ENCODE assay signal across 20 cellular contexts in genomic region chr9:136939996-136940525, GRCh38. TPM values are rescaled to one million over a fixed set of nuclear protein-coding genes. Genes with fewer than 3 reads are reported as not detected.
A peak's percentile ranks its signal among the peaks of the same experiment; 100 is the strongest.
DNase-seq lines count a peak whose midpoint lies in the region; ATAC-seq, FAIRE-seq and TF ChIP-seq lines count a peak whose summit lies in the region.
"Had no signal": no experiment of that assay in that cellular context is flagged by ENCODE, and none has a peak within 500 bp of the region (broad histone marks: within the 10 kb centered on the region; RNA-seq: fewer than 3 reads in every experiment).

No MANE protein-coding gene starts in this region.

- H3K27ac ChIP-seq in cingulate gyrus (ENCODE audit: low read depth, low read length) (peak overlapping the region; percentile 85), sigmoid colon (no peak overlapping the region), small intestine (ENCODE audit: low read depth in 1 of 2, low read length in 1 of 2) (no peak overlapping the region)
- H3K27ac ChIP-seq: gastroesophageal sphincter, neural progenitor cell, vagina had no signal

- DNase-seq in C1 segment of cervical spinal cord (lab: John Stamatoyannopoulos, UW) (peak in 12 of 14 donors; percentile 31 to 84 (median 62)), hypothalamus (lab: John Stamatoyannopoulos, UW) (peak in 39 of 51 donors; percentile 18 to 89 (median 71)), sigmoid colon (peak; percentile 63), osteocyte (ENCODE audit: extremely low spot score, unreplicated experiment) (no peak), small intestine (no peak), NCI-H2196 treated with DMSO at 0.1 percent for 48 hours (lab: John Stamatoyannopoulos, UW; ENCODE audit: unreplicated experiment) (no peak)
- DNase-seq: ACHN; activated CD4-positive, alpha-beta T cell treated with anti-CD3 and anti-CD28 coated beads, Interleukin-2, amount 50 U/mL, for 48 hours; CD4-positive, alpha-beta memory T cell; immature natural killer cell; NCI-H82; stimulated activated naive B cell treated with anti-CD40 and anti-IgM and Interleukin-4, amounts not matched to agents 10 μg/mL and 1 μg/mL and 100 μg/mL, for 72 hours had no signal

- H3K36me3 ChIP-seq in sigmoid colon: peaks cover 34 to 55% (median 40%) of the 10 kb centered on the region in 4 donors
- H3K36me3 ChIP-seq in small intestine (ENCODE audit: control insufficient read depth in 2 of 2, insufficient read depth in 2 of 2, low read length in 2 of 2): peaks cover 21 to 23% of the 10 kb centered on the region in 2 donors
- H3K36me3 ChIP-seq: neural progenitor cell had no signal

- peaks cover 3% of the 10 kb centered on the region for H3K4me1 Mint-ChIP-seq in osteocyte (ENCODE audit: unreplicated experiment)

- intact Hi-C loops in sigmoid colon (cut with DNase I): loop anchor here (5.0 kb wide), 1 partner anchor 53 kb away; the partner anchor contains the start of gene TRAF2

- no peaks in the 10 kb centered on the region for H3K27me3 Mint-ChIP-seq in osteocyte (ENCODE audit: unreplicated experiment)
- H3K27me3 Mint-ChIP-seq: CD4-positive, alpha-beta memory T cell; IgD-negative memory B cell; stimulated activated naive B cell treated with anti-CD40 and anti-IgM and Interleukin-4, amounts not matched to agents 10 μg/mL and 1 μg/mL and 100 μg/mL, for 72 hours had no signal

- WGBS in sigmoid colon, 2 donors: 72 to 84% methylated on average over 16 of the region's 16 CpGs
- WGBS in small intestine, 3 donors: 74 to 78% (median 77%) methylated on average over 16 of the region's 16 CpGs

- no peaks in the 10 kb centered on the region for H3K9me3 Mint-ChIP-seq in osteocyte (ENCODE audit: unreplicated experiment)
- H3K9me3 Mint-ChIP-seq: IgD-negative memory B cell; immature natural killer cell; neural progenitor cell; stimulated activated naive B cell treated with anti-CD40 and anti-IgM and Interleukin-4, amounts not matched to agents 10 μg/mL and 1 μg/mL and 100 μg/mL, for 72 hours had no signal

- H3K27ac Mint-ChIP-seq in osteocyte (ENCODE audit: unreplicated experiment): no peak overlapping the region
- H3K27ac Mint-ChIP-seq: immature natural killer cell; neural progenitor cell; stimulated activated naive B cell treated with anti-CD40 and anti-IgM and Interleukin-4, amounts not matched to agents 10 μg/mL and 1 μg/mL and 100 μg/mL, for 72 hours had no signal

- H3K4me1 ChIP-seq in sigmoid colon (peaks cover 0 to 27% (median 18%) of the 10 kb centered on the region in 4 donors), small intestine (ENCODE audit: control insufficient read depth in 2 of 2, insufficient read depth in 1 of 2, low read depth in 1 of 2, low read length in 1 of 2) (peaks cover 0 to 2% of the 10 kb centered on the region in 2 donors)
- H3K4me1 ChIP-seq: neural progenitor cell had no signal

- ATAC-seq in GM19035 (IDR thresholded peaks at IDR 0.05; ENCODE audit: unreplicated experiment): no peak
- ATAC-seq: gastroesophageal sphincter; stimulated activated naive B cell treated with anti-CD40 and anti-IgM and Interleukin-4, amounts not matched to agents 10 μg/mL and 1 μg/mL and 100 μg/mL, for 72 hours had no signal

- TF ChIP-seq CTCF in sigmoid colon (IDR thresholded peaks at IDR 0.05) (no peak), osteocyte (IDR thresholded peaks at IDR 0.05) (no peak)

- TF ChIP-seq POLR2A in sigmoid colon (IDR thresholded peaks at IDR 0.05): no peak

- H3K4me3 ChIP-seq in sigmoid colon: no peak overlapping the region
- H3K4me3 ChIP-seq in small intestine (ENCODE audit: low read depth in 1 of 2, low read length in 2 of 2): no peak overlapping the region
- H3K4me3 ChIP-seq: gastroesophageal sphincter, neural progenitor cell, smooth muscle cell, vagina had no signal

- no peak for TF ChIP-seq EP300 in sigmoid colon (IDR thresholded peaks at IDR 0.05)

- H3K9me3 ChIP-seq in sigmoid colon (no peaks in the 10 kb centered on the region), small intestine (ENCODE audit: control insufficient read depth, low read depth) (no peaks in the 10 kb centered on the region)
- H3K9me3 ChIP-seq: gastroesophageal sphincter, vagina had no signal

- peaks cover 20% of the 10 kb centered on the region for H3K36me3 Mint-ChIP-seq in osteocyte (ENCODE audit: unreplicated experiment)

- no peak overlapping the region for H3K4me3 Mint-ChIP-seq in osteocyte (ENCODE audit: unreplicated experiment)
- H3K4me3 Mint-ChIP-seq: CD4-positive, alpha-beta memory T cell; immature natural killer cell; neural progenitor cell; stimulated activated naive B cell treated with anti-CD40 and anti-IgM and Interleukin-4, amounts not matched to agents 10 μg/mL and 1 μg/mL and 100 μg/mL, for 72 hours had no signal

- FAIRE-seq in small intestine (lab: Jason Lieb, UNC): no peak
- FAIRE-seq: colon had no signal

- no peaks in the 10 kb centered on the region for H3K27me3 ChIP-seq in sigmoid colon
- no peaks in the 10 kb centered on the region for H3K27me3 ChIP-seq in small intestine (ENCODE audit: control insufficient read depth in 2 of 2, insufficient read depth in 2 of 2, low read length in 2 of 2)
- H3K27me3 ChIP-seq: gastroesophageal sphincter, neural progenitor cell, vagina had no signal

RNA-seq across cellular contexts. Expression of gene FBXW5, which starts 4.5 kb away (rescaled TPM):
- total RNA-seq in sigmoid colon (100 to 1,000 TPM; 153 to 202 (median 171) TPM), osteocyte (84.4 and 93.0 TPM in 2 replicates)
- polyA plus RNA-seq in sigmoid colon (100 to 1,000 TPM; 147 to 182 (median 165) TPM), small intestine (100 to 1,000 TPM; 125 to 262 (median 238) TPM)

RNA-seq across cellular contexts. Expression of gene C8G, which starts 5.0 kb away (rescaled TPM):
- not detected for total RNA-seq in sigmoid colon
- 10 to 100 TPM in 1 of 3 donors, 1 to 10 TPM in 2; 4.2 to 11.1 (median 5.4) TPM for polyA plus RNA-seq in sigmoid colon
- total RNA-seq in osteocyte: 1.3 and 1.7 TPM in 2 replicates
- 100 to 1,000 TPM in 1 of 3 donors, 10 to 100 TPM in 2; 13.6 to 106 (median 81.4) TPM for polyA plus RNA-seq in small intestine
- total RNA-seq: gastroesophageal sphincter, smooth muscle cell, vagina had no signal
- polyA plus RNA-seq: IgD-negative memory B cell had no signal

RNA-seq across cellular contexts. Expression of gene LCN12, which starts 12.0 kb away (rescaled TPM):
- total RNA-seq in sigmoid colon (1 to 10 TPM in 1 of 4 donors, not detected in 3; 1.2 TPM), osteocyte (0.57 and 1.4 TPM in 2 replicates)
- polyA plus RNA-seq in sigmoid colon (1 to 10 TPM in 1 of 3 donors, not detected in 2; 3.0 TPM), small intestine (1 to 10 TPM in 2 of 3 donors, not detected in 1; 2.2 to 3.4 TPM)
- total RNA-seq: gastroesophageal sphincter, smooth muscle cell, vagina had no signal
- polyA plus RNA-seq: CD4-positive, alpha-beta memory T cell; IgD-negative memory B cell; immature natural killer cell; smooth muscle cell had no signal

RNA-seq across cellular contexts. Expression of gene PTGDS, which starts 37.2 kb away (rescaled TPM):
- total RNA-seq in sigmoid colon (10 to 100 TPM; 11.8 to 36.6 (median 32.4) TPM), osteocyte (123 and 129 TPM in 2 replicates)
- polyA plus RNA-seq in sigmoid colon (100 to 1,000 TPM in 1 of 3 donors, 10 to 100 TPM in 1, 1 to 10 TPM in 1; 8.3 to 218 (median 24.0) TPM), small intestine (10 to 100 TPM in 2 of 3 donors, 1 to 10 TPM in 1; 2.0 to 38.0 (median 36.7) TPM)
- polyA plus RNA-seq: IgD-negative memory B cell had no signal

RNA-seq across cellular contexts. Expression of gene LCNL1, which starts 42.7 kb away (rescaled TPM):
- total RNA-seq in sigmoid colon (1 to 10 TPM in 1 of 4 donors, under 1 TPM in 3; 0.14 to 1.1 (median 0.43) TPM), osteocyte (3.0 and 3.4 TPM in 2 replicates)
- polyA plus RNA-seq in sigmoid colon (under 1 TPM in 1 of 3 donors, not detected in 2; 0.50 TPM), small intestine (under 1 TPM in 1 of 3 donors, not detected in 2; 0.16 TPM)
- polyA plus RNA-seq: CD4-positive, alpha-beta memory T cell; IgD-negative memory B cell; immature natural killer cell had no signal

Comparison
In these comparisons a context has a peak if more than half of its experiments do, and no peak if none do; other contexts are left out.
1. DNase-seq: peak in C1 segment of cervical spinal cord (12 of 14), hypothalamus (39 of 51) and sigmoid colon (single experiment); none in osteocyte (single experiment), small intestine (single experiment) and NCI-H2196 treated with DMSO at 0.1 percent for 48 hours (single experiment).